In the genomic region with DNA sequence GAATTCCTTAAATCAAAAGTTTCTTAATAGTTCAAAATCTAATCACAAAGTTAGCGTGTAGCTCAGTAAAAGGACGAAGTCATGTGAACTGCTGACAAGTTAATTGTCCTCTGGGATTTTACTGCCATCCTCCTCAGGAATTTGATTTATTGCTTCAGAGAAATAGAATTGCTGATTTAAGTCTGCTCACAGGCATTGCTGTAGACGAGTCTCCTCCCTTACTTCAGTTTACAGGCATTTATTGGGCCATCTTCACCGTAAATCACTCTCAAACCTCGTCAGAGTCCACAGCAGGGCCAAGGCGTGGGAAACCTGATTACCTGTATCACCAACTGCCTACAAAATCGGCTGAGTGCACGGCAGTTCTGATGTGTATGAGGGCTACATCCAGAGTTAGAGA, we compare ENCODE assay signal across 28 cellular contexts.
"Had no signal": no experiment of that assay in that cellular context is flagged by ENCODE, and none has a peak within 500 bp of the region (broad histone marks: within the 10 kb centered on the region; RNA-seq: fewer than 3 reads in every experiment).

No MANE protein-coding gene starts in this region.

- H3K4me1 ChIP-seq: SJCRH30 had no signal

- H3K27ac ChIP-seq: SJCRH30, SK-N-MC had no signal

- FAIRE-seq: bronchial epithelial cell, TTC549 had no signal

- ATAC-seq: activated naive CD8-positive, alpha-beta T cell treated with anti-CD3 and anti-CD28 coated beads, Interleukin-2, amount 50 U/mL, for 24 hours; activated T-cell treated with anti-CD3 and anti-CD28 coated beads, Interleukin-2, amount 50 U/mL, for 4 hours; Panc1 had no signal

- H3K9me3 ChIP-seq: SJCRH30 had no signal

- DNase-seq: activated CD4-positive, alpha-beta memory T cell treated with anti-CD3 and anti-CD28 coated beads for 36 hours; activated CD4-positive, alpha-beta T cell treated with anti-CD3 and anti-CD28 coated beads, Interleukin-2, amount 10 ng/mL, durations not matched to agents 24 days and 14 days; activated CD8-positive, alpha-beta memory T cell treated with anti-CD3 and anti-CD28 coated beads, Interleukin-2, amount 50 U/mL, for 4 hours; activated effector memory CD4-positive, alpha-beta T cell treated with Interleukin-2 at 50 U/mL for 16 hours; activated naive CD4-positive, alpha-beta T cell treated with anti-CD3 and anti-CD28 coated beads, Interleukin-2, amount 10 ng/mL, durations not matched to agents 7 days and 5 days; activated naive CD8-positive, alpha-beta T cell treated with anti-CD3 and anti-CD28 coated beads, Interleukin-2, amount 50 U/mL, for 24 hours; activated T-cell treated with anti-CD3 and anti-CD28 coated beads for 4 hours; activated T-cell treated with anti-CD3 and anti-CD28 coated beads, Interleukin-2, amount 50 U/mL, for 4 hours; anterior cingulate cortex; caudate nucleus; Karpas-422; KBM-7; NCI-H1048; NCI-H1105 treated with DMSO at 0.1 percent for 48 hours; NCI-H1436; NCI-H1694; NCI-H1930; NCI-H2081 treated with DMSO at 0.1 percent for 48 hours; NCI-H226; NCI-H446 treated with DMSO at 0.1 percent for 48 hours; NCI-H524; NCI-H69; SHP77; SJCRH30 had no signal

- H3K36me3 ChIP-seq: SJCRH30 had no signal

- H3K4me3 ChIP-seq: SJCRH30, SK-N-MC had no signal
